Comparison of ENCODE assay signal across 8 cellular contexts in the genomic region with DNA sequence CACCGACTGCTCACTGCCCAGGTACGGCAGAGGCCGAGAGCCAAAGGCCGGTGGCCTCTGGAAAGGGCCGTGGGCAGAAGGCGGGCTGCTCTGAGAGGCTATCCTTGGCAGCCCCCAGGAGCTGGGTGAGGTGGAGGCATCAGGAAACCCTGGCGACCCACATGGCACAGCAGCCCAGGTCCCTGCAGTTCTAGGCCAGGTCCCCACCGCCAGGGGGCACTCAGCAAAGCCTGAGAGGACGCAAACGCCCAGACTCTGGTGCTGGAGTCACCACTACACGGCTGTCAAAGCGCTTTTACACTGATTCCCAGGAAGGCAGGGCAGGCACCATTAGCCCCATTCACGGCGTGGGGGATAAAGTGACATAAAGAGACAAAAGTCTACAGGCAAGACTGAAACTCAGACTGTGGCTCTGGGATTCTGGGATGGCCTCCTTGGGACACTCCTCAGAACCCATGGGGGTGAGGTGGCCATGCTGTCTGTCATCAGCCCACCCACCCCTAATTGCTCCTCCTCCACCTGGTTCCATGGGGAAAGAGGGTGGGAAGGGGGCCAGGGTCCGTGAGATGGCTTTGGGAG. TPM values are rescaled to one million over a fixed set of nuclear protein-coding genes. Genes with fewer than 3 reads are reported as not detected.
A peak's percentile ranks its signal among the peaks of the same experiment; 100 is the strongest.
DNase-seq lines count a peak whose midpoint lies in the region; ATAC-seq and TF ChIP-seq lines count a peak whose summit lies in the region.

No MANE protein-coding gene starts in this region.

- H3K27ac ChIP-seq in right atrium auricular region = no peak overlapping the region

- no peaks in the 10 kb centered on the region for H3K9me3 ChIP-seq in right atrium auricular region

- TF ChIP-seq CTCF in right atrium auricular region (IDR thresholded peaks at IDR 0.05) = peak; percentile 68 to 92

- ATAC-seq in GM18858 (IDR thresholded peaks at IDR 0.05; ENCODE audit: unreplicated experiment) = no peak

- no peaks in the 10 kb centered on the region for H3K27me3 ChIP-seq in right atrium auricular region

- peak overlapping the region in 1 of 2 donors; percentile 60 for H3K4me3 ChIP-seq in right atrium auricular region

- H3K4me1 ChIP-seq in right atrium auricular region = peaks cover 0 to 50% of the 10 kb centered on the region in 2 donors

- no peaks in the 10 kb centered on the region for H3K36me3 ChIP-seq in right atrium auricular region

- DNase-seq in AG08395 (ENCODE audit: low spot score) (peak; percentile 90), GM19240 (ENCODE audit: insufficient read length, low spot score) (peak; percentile 89), NCI-H1105 (lab: John Stamatoyannopoulos, UW) (peak; percentile 90), T-helper 2 cell (peak; percentile 56 to 82 (median 78)), amniotic epithelial cell (ENCODE audit: low read depth) (peak; percentile 62), right atrium auricular region (ENCODE audit: low spot score) (peak; percentile 88), retina (peak; percentile 90)

RNA-seq across cellular contexts. Expression of gene PLEKHG5, which starts 4.9 kb away (rescaled TPM):
- total RNA-seq in right atrium auricular region = 1 to 10 TPM; 7.0 to 7.9 TPM

RNA-seq across cellular contexts. Expression of gene TNFRSF25, which starts 20.5 kb away (rescaled TPM):
- total RNA-seq in right atrium auricular region = 1 to 10 TPM; 4.4 to 7.4 TPM
